40 cellular contexts compared by ENCODE assay signal in the genomic region with DNA sequence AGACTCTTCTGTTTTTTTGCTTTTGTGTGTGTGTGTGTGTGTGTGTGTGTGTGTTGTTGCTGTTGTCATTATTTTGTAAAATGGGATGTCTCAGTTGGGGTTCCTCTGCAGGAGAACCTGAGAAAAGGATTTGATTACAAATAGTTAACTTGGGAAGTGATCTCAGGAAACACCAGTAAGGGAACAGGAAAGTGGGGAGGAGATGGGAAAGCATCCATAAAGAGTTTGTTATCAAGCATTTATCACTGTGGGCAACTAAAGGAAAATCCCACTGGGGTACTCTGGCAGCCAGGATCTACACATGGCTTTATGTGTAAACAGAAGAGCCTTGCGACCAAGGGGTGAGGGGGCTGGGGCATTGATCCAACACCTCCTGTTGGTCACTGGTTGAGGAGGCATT.
"Had no signal": no experiment of that assay in that cellular context is flagged by ENCODE, and none has a peak within 500 bp of the region (broad histone marks: within the 10 kb centered on the region; RNA-seq: fewer than 3 reads in every experiment).

No MANE protein-coding gene starts in this region.

- H3K27ac ChIP-seq: adrenal gland, ascending aorta, body of pancreas, brain microvascular endothelial cell, breast epithelium, cardiac muscle cell had no signal

- H3K4me1 Mint-ChIP-seq: activated naive CD4-positive, alpha-beta T cell treated with anti-CD3 and anti-CD28 coated beads, Interleukin-2, amount 10 ng/mL, durations not matched to agents 7 days and 5 days; activated naive CD4-positive, alpha-beta T cell treated with anti-CD3 and anti-CD28 coated beads, Interleukin-2, amount 50 U/mL, for 24 hours; activated naive CD8-positive, alpha-beta T cell treated with anti-CD3 and anti-CD28 coated beads for 36 hours; activated naive CD8-positive, alpha-beta T cell treated with anti-CD3 and anti-CD28 coated beads, Interleukin-2, amount 10 ng/mL, durations not matched to agents 7 days and 5 days; activated naive CD8-positive, alpha-beta T cell treated with anti-CD3 and anti-CD28 coated beads, Interleukin-2, amount 50 U/mL, for 24 hours; activated T-helper 17 cell treated with anti-CD3 and anti-CD28 coated beads, Interleukin-2, amount 50 U/mL, for 72 hours; central memory CD8-positive, alpha-beta T cell had no signal

- H3K27me3 ChIP-seq: adrenal gland, ascending aorta, body of pancreas, brain microvascular endothelial cell, breast epithelium, cardiac muscle cell had no signal

- H3K36me3 Mint-ChIP-seq: activated naive CD4-positive, alpha-beta T cell treated with anti-CD3 and anti-CD28 coated beads, Interleukin-2, amount 10 ng/mL, durations not matched to agents 7 days and 5 days; activated naive CD4-positive, alpha-beta T cell treated with anti-CD3 and anti-CD28 coated beads, Interleukin-2, amount 50 U/mL, for 24 hours; activated naive CD4-positive, alpha-beta T cell treated with anti-CD3 and anti-CD28 coated beads, Interleukin-2, amount 50 U/mL, for 72 hours; activated naive CD8-positive, alpha-beta T cell; activated naive CD8-positive, alpha-beta T cell treated with anti-CD3 and anti-CD28 coated beads for 36 hours; activated naive CD8-positive, alpha-beta T cell treated with anti-CD3 and anti-CD28 coated beads, Interleukin-2, amount 10 ng/mL, durations not matched to agents 7 days and 5 days; brain had no signal

- H3K4me1 ChIP-seq: body of pancreas, breast epithelium had no signal

- H3K36me3 ChIP-seq: adrenal gland, ascending aorta, brain microvascular endothelial cell, breast epithelium, cardiac muscle cell had no signal

- H3K9me3 ChIP-seq: adrenal gland, ascending aorta, body of pancreas, breast epithelium had no signal

- H3K9me3 Mint-ChIP-seq: activated naive CD4-positive, alpha-beta T cell treated with anti-CD3 and anti-CD28 coated beads for 36 hours; activated naive CD4-positive, alpha-beta T cell treated with anti-CD3 and anti-CD28 coated beads, Interleukin-2, amount 10 ng/mL, durations not matched to agents 7 days and 5 days; activated naive CD4-positive, alpha-beta T cell treated with anti-CD3 and anti-CD28 coated beads, Interleukin-2, amount 50 U/mL, for 24 hours; activated naive CD4-positive, alpha-beta T cell treated with anti-CD3 and anti-CD28 coated beads, Interleukin-2, amount 50 U/mL, for 72 hours; activated naive CD8-positive, alpha-beta T cell treated with anti-CD3 and anti-CD28 coated beads for 36 hours; activated naive CD8-positive, alpha-beta T cell treated with anti-CD3 and anti-CD28 coated beads, Interleukin-2, amount 10 ng/mL, durations not matched to agents 7 days and 5 days; activated naive CD8-positive, alpha-beta T cell treated with anti-CD3 and anti-CD28 coated beads, Interleukin-2, amount 50 U/mL, for 24 hours; activated T-cell treated with anti-CD3 and anti-CD28 coated beads, Interleukin-2, amount 50 U/mL, for 24 hours; activated T-cell treated with anti-CD3 and anti-CD28 coated beads, Interleukin-2, amount 50 U/mL, for 4 hours; activated T-cell treated with anti-CD3 and anti-CD28 coated beads, Interleukin-2, amount 50 U/mL, for 72 hours; activated T-helper 1 cell treated with anti-CD3 and anti-CD28 coated beads, Interleukin-12 subunit alpha, Interleukin-12 subunit beta, Interleukin-2, Interleukin-4 antibody, amounts not matched to agents 30 ng/mL and 10 ng/mL and 1 ng/mL, durations not matched to agents 14 hours and 24 hours and 36 hours; activated T-helper 17 cell treated with anti-CD3 and anti-CD28 coated beads, Interleukin-2, amount 50 U/mL, for 72 hours; activated T-helper 2 cell treated with anti-CD3 and anti-CD28 coated beads, Interferon-gamma antibody, Interleukin-2, Interleukin-4, amounts not matched to agents 10 μg/mL and 5 μg/mL and 100 μg/mL, durations not matched to agents 14 hours and 24 hours and 36 hours; brain; central memory CD8-positive, alpha-beta T cell had no signal

- ATAC-seq: activated naive CD4-positive, alpha-beta T cell treated with anti-CD3 and anti-CD28 coated beads, Interleukin-2, amount 50 U/mL, for 72 hours; activated naive CD8-positive, alpha-beta T cell treated with anti-CD3 and anti-CD28 coated beads, Interleukin-2, amount 50 U/mL, for 24 hours; activated T-cell treated with anti-CD3 and anti-CD28 coated beads, Interleukin-2, amount 50 U/mL, for 4 hours; activated T-cell treated with anti-CD3 and anti-CD28 coated beads, Interleukin-2, amount 50 U/mL, for 72 hours; activated T-helper 17 cell treated with anti-CD3 and anti-CD28 coated beads, Interleukin-2, amount 50 U/mL, for 72 hours; body of pancreas had no signal

- FAIRE-seq: astrocyte, bronchial epithelial cell had no signal

- DNase-seq: activated effector memory CD4-positive, alpha-beta T cell treated with anti-CD3 and anti-CD28 coated beads, Interleukin-2, amount 50 U/mL, for 16 hours; activated effector memory CD4-positive, alpha-beta T cell treated with Interleukin-2 at 50 U/mL for 16 hours; activated gamma-delta T cell; activated gamma-delta T cell treated with Interleukin-2 at 50 U/mL for 16 hours; activated naive CD4-positive, alpha-beta T cell; activated naive CD4-positive, alpha-beta T cell treated with anti-CD3 and anti-CD28 coated beads for 36 hours; activated naive CD4-positive, alpha-beta T cell treated with anti-CD3 and anti-CD28 coated beads, Interleukin-2, amount 10 ng/mL, durations not matched to agents 7 days and 5 days; activated naive CD4-positive, alpha-beta T cell treated with anti-CD3 and anti-CD28 coated beads, Interleukin-2, amount 50 U/mL, for 16 hours; activated naive CD4-positive, alpha-beta T cell treated with Interleukin-2 at 50 U/mL for 16 hours; activated naive CD8-positive, alpha-beta T cell treated with anti-CD3 and anti-CD28 coated beads for 36 hours; activated naive CD8-positive, alpha-beta T cell treated with anti-CD3 and anti-CD28 coated beads, Interleukin-2, amount 10 ng/mL, durations not matched to agents 7 days and 5 days; activated naive CD8-positive, alpha-beta T cell treated with anti-CD3 and anti-CD28 coated beads, Interleukin-2, amount 50 U/mL, for 24 hours; activated T-cell treated with anti-CD3 and anti-CD28 coated beads, Interleukin-2, amount 50 U/mL, for 1 hour; activated T-cell treated with anti-CD3 and anti-CD28 coated beads, Interleukin-2, amount 50 U/mL, for 24 hours; activated T-cell treated with anti-CD3 and anti-CD28 coated beads, Interleukin-2, amount 50 U/mL, for 4 hours; activated T-cell treated with anti-CD3 and anti-CD28 coated beads, Interleukin-2, amount 50 U/mL, for 48 hours; activated T-cell treated with anti-CD3 and anti-CD28 coated beads, Interleukin-2, amount 50 U/mL, for 72 hours; adrenal gland; amniotic stem cell; amygdala; anterior cingulate cortex; aorta; body of pancreas; brain microvascular endothelial cell; caudate nucleus; central memory CD4-positive, alpha-beta T cell; cerebellar nuclear complex had no signal

- H3K4me3 ChIP-seq: adrenal gland, ascending aorta, body of pancreas, breast epithelium, cardiac muscle cell had no signal

- H3K27me3 Mint-ChIP-seq: activated naive CD4-positive, alpha-beta T cell treated with anti-CD3 and anti-CD28 coated beads, Interleukin-2, amount 50 U/mL, for 24 hours; activated naive CD8-positive, alpha-beta T cell treated with anti-CD3 and anti-CD28 coated beads for 36 hours; brain had no signal

- H3K27ac Mint-ChIP-seq: activated naive CD4-positive, alpha-beta T cell treated with anti-CD3 and anti-CD28 coated beads for 36 hours; activated naive CD4-positive, alpha-beta T cell treated with anti-CD3 and anti-CD28 coated beads, Interleukin-2, amount 10 ng/mL, durations not matched to agents 7 days and 5 days; activated naive CD4-positive, alpha-beta T cell treated with anti-CD3 and anti-CD28 coated beads, Interleukin-2, amount 50 U/mL, for 24 hours; activated naive CD4-positive, alpha-beta T cell treated with anti-CD3 and anti-CD28 coated beads, Interleukin-2, amount 50 U/mL, for 72 hours; activated naive CD8-positive, alpha-beta T cell; activated naive CD8-positive, alpha-beta T cell treated with anti-CD3 and anti-CD28 coated beads for 36 hours; activated naive CD8-positive, alpha-beta T cell treated with anti-CD3 and anti-CD28 coated beads, Interleukin-2, amount 10 ng/mL, durations not matched to agents 7 days and 5 days; activated naive CD8-positive, alpha-beta T cell treated with anti-CD3 and anti-CD28 coated beads, Interleukin-2, amount 50 U/mL, for 24 hours; activated T-cell treated with anti-CD3 and anti-CD28 coated beads, Interleukin-2, amount 50 U/mL, for 24 hours; activated T-cell treated with anti-CD3 and anti-CD28 coated beads, Interleukin-2, amount 50 U/mL, for 72 hours; activated T-helper 1 cell treated with anti-CD3 and anti-CD28 coated beads, Interleukin-12 subunit alpha, Interleukin-12 subunit beta, Interleukin-2, Interleukin-4 antibody, amounts not matched to agents 30 ng/mL and 10 ng/mL and 1 ng/mL, durations not matched to agents 14 hours and 24 hours and 36 hours; activated T-helper 17 cell treated with anti-CD3 and anti-CD28 coated beads, Interleukin-2, amount 50 U/mL, for 72 hours; activated T-helper 2 cell treated with anti-CD3 and anti-CD28 coated beads, Interferon-gamma antibody, Interleukin-2, Interleukin-4, amounts not matched to agents 10 μg/mL and 5 μg/mL and 100 μg/mL, durations not matched to agents 14 hours and 24 hours and 36 hours had no signal

- H3K4me3 Mint-ChIP-seq: activated naive CD4-positive, alpha-beta T cell treated with anti-CD3 and anti-CD28 coated beads for 36 hours; activated naive CD4-positive, alpha-beta T cell treated with anti-CD3 and anti-CD28 coated beads, Interleukin-2, amount 10 ng/mL, durations not matched to agents 7 days and 5 days; activated naive CD4-positive, alpha-beta T cell treated with anti-CD3 and anti-CD28 coated beads, Interleukin-2, amount 50 U/mL, for 24 hours; activated naive CD8-positive, alpha-beta T cell; activated naive CD8-positive, alpha-beta T cell treated with anti-CD3 and anti-CD28 coated beads for 36 hours; activated naive CD8-positive, alpha-beta T cell treated with anti-CD3 and anti-CD28 coated beads, Interleukin-2, amount 10 ng/mL, durations not matched to agents 7 days and 5 days; activated naive CD8-positive, alpha-beta T cell treated with anti-CD3 and anti-CD28 coated beads, Interleukin-2, amount 50 U/mL, for 24 hours; activated T-cell treated with anti-CD3 and anti-CD28 coated beads, Interleukin-2, amount 50 U/mL, for 24 hours; activated T-cell treated with anti-CD3 and anti-CD28 coated beads, Interleukin-2, amount 50 U/mL, for 4 hours; activated T-cell treated with anti-CD3 and anti-CD28 coated beads, Interleukin-2, amount 50 U/mL, for 72 hours; activated T-helper 1 cell treated with anti-CD3 and anti-CD28 coated beads, Interleukin-12 subunit alpha, Interleukin-12 subunit beta, Interleukin-2, Interleukin-4 antibody, amounts not matched to agents 30 ng/mL and 10 ng/mL and 1 ng/mL, durations not matched to agents 14 hours and 24 hours and 36 hours; activated T-helper 17 cell treated with anti-CD3 and anti-CD28 coated beads, Interleukin-2, amount 50 U/mL, for 72 hours; brain; central memory CD8-positive, alpha-beta T cell had no signal
